In genomic region chr15:29885183-29885582, GRCh38 we compare ENCODE assay signal across 17 cellular contexts.
DNase-seq lines count a peak whose midpoint lies in the region; ATAC-seq and TF ChIP-seq lines count a peak whose summit lies in the region.
"Had no signal": no experiment of that assay in that cellular context is flagged by ENCODE, and none has a peak within 500 bp of the region (broad histone marks: within the 10 kb centered on the region; RNA-seq: fewer than 3 reads in every experiment).

No MANE protein-coding gene starts in this region.

- H2BK15ac ChIP-seq in IMR-90 (ENCODE audit: low read depth, low read length), result peak overlapping the region; percentile 93; the same call in 1 of the 3 replicates
- H2BK15ac ChIP-seq in mesendoderm (replicated peaks; ENCODE audit: low read depth), result no peak overlapping the region

- H3K23ac ChIP-seq in IMR-90 (ENCODE audit: low read depth, low read length), result no peak overlapping the region; the same call in 1 of the 2 replicates
- H3K23ac ChIP-seq in mesendoderm (ENCODE audit: low read length), result no peak overlapping the region

- peak overlapping the region; percentile 48 for H2AK5ac ChIP-seq in IMR-90 (ENCODE audit: low read depth, low read length)
- H2AK5ac ChIP-seq in mesendoderm (ENCODE audit: low read length), result no peak overlapping the region

- ATAC-seq in IMR-90 (ENCODE audit: low read depth) (no peak), sciatic nerve (peak; percentile 15), HG02885 (IDR thresholded peaks at IDR 0.05; ENCODE audit: poor library complexity, unreplicated experiment) (no peak)

- no peak overlapping the region for H3K14ac ChIP-seq in IMR-90 (replicated peaks; ENCODE audit: low read depth, low read length)

- no CpG with 5 or more reads among the region's 3 CpGs for WGBS in IMR-90 (ENCODE audit: extremely low coverage in 2 of 2, insufficient read length in 1 of 2), 2 experiments
- no CpG with 5 or more reads among the region's 3 CpGs for WGBS in mesendoderm (ENCODE audit: extremely low coverage, insufficient coverage, low lambda C conversion rate)

- H2AFZ ChIP-seq in IMR-90 (replicated peaks; ENCODE audit: low read length, poor library complexity), result no peak overlapping the region

- H3K9ac ChIP-seq in IMR-90 (ENCODE audit: low read depth, low read length) (no peak overlapping the region), mesendoderm (ENCODE audit: low read length) (no peak overlapping the region)

- H3K18ac ChIP-seq in IMR-90 (ENCODE audit: low read depth, low read length) (peak overlapping the region; percentile 86), mesendoderm (ENCODE audit: low read length) (no peak overlapping the region)

- peaks cover 4% of the 10 kb centered on the region for H3K9me3 Mint-ChIP-seq in glutamatergic neuron (ENCODE audit: unreplicated experiment)
- H3K9me3 Mint-ChIP-seq in CD4-positive, alpha-beta memory T cell, result no peaks in the 10 kb centered on the region
- H3K9me3 Mint-ChIP-seq: HFFc6 had no signal

- H3K79me1 ChIP-seq in IMR-90 (ENCODE audit: low read depth in 1 of 2, low read length in 2 of 2) (no peaks in the 10 kb centered on the region), mesendoderm (ENCODE audit: low read length) (no peaks in the 10 kb centered on the region)

- TF ChIP-seq POLR2A in IMR-90 (IDR thresholded peaks at IDR 0.05; ENCODE audit: low read depth, low read length), result no peak

- no peaks in the 10 kb centered on the region for H3K9me3 ChIP-seq in IMR-90 (ENCODE audit: control insufficient read depth, insufficient read depth, low read length)
- H3K9me3 ChIP-seq in CD4-positive, alpha-beta memory T cell (ENCODE audit: control insufficient read depth in 1 of 2, low read length in 2 of 2), result no peaks in the 10 kb centered on the region
- H3K9me3 ChIP-seq: BE2C had no signal

- peaks cover 3% of the 10 kb centered on the region; the same call in 1 of the 2 replicates for H3K9me1 ChIP-seq in IMR-90 (ENCODE audit: insufficient read depth, low read length)

- in situ Hi-C loops in IMR-90 (cut with MboI; ENCODE audit: low sequenced_read_pairs), result loop anchor here (10.0 kb wide), 1 partner anchor 60 kb away; no protein-coding TSS in a partner anchor

- H3K56ac ChIP-seq in IMR-90 (ENCODE audit: extremely low read depth, insufficient read depth, low read length), result no peak overlapping the region
- no peak overlapping the region for H3K56ac ChIP-seq in mesendoderm (ENCODE audit: low read length)

- H3K36me3 ChIP-seq in IMR-90 (ENCODE audit: control insufficient read depth, insufficient read depth, low read length) (no peaks in the 10 kb centered on the region), mesendoderm (ENCODE audit: control insufficient read depth, insufficient read depth, low read length) (no peaks in the 10 kb centered on the region)
- no peaks in the 10 kb centered on the region for H3K36me3 ChIP-seq in CD4-positive, alpha-beta memory T cell (ENCODE audit: insufficient read depth, low read length)
- H3K36me3 ChIP-seq: BE2C had no signal

- no peaks in the 10 kb centered on the region for H3K27me3 ChIP-seq in IMR-90 (ENCODE audit: control insufficient read depth, insufficient read depth, low read length)
- no peaks in the 10 kb centered on the region for H3K27me3 ChIP-seq in mesendoderm (ENCODE audit: insufficient read depth, low read length, poor library complexity)
- no peaks in the 10 kb centered on the region for H3K27me3 ChIP-seq in CD4-positive, alpha-beta memory T cell (ENCODE audit: insufficient read depth, low read length)

- H3K27ac ChIP-seq in IMR-90 (ENCODE audit: insufficient read depth, low read length) (peak overlapping the region; percentile 57; the same call in 1 of the 2 replicates), mesendoderm (ENCODE audit: low read depth, low read length) (no peak overlapping the region)
- H3K27ac ChIP-seq in CD4-positive, alpha-beta memory T cell (ENCODE audit: low read depth, low read length), result no peak overlapping the region

- no peak overlapping the region for H2AK9ac ChIP-seq in IMR-90 (replicated peaks; ENCODE audit: low read depth, low read length, poor library complexity)

- H3K27me3 Mint-ChIP-seq in glutamatergic neuron (ENCODE audit: unreplicated experiment), result peaks cover 4% of the 10 kb centered on the region
- peaks cover 4 to 8% of the 10 kb centered on the region in 2 donors for H3K27me3 Mint-ChIP-seq in CD4-positive, alpha-beta memory T cell

- no peak for TF ChIP-seq RAD21 in IMR-90 (IDR thresholded peaks at IDR 0.05; ENCODE audit: low read length)

- H3K4me3 Mint-ChIP-seq in glutamatergic neuron (ENCODE audit: unreplicated experiment), result no peak overlapping the region
- no peak overlapping the region for H3K4me3 Mint-ChIP-seq in CD4-positive, alpha-beta memory T cell
- H3K4me3 Mint-ChIP-seq: CD8-positive, alpha-beta memory T cell; HFFc6 had no signal

- H3K79me2 ChIP-seq in mesendoderm (ENCODE audit: control insufficient read depth, insufficient read depth, low read length), result no peaks in the 10 kb centered on the region

- DNase-seq in IMR-90 (no peak), glutamatergic neuron (no peak), mesendoderm (peak; percentile 43), sciatic nerve (ENCODE audit: low spot score) (no peak), HEK293T (ENCODE audit: extremely low spot score) (no peak), NCI-H187 treated with DMSO at 0.1 percent for 48 hours (lab: John Stamatoyannopoulos, UW) (no peak)
- DNase-seq in CD4-positive, alpha-beta memory T cell, result no peak
- DNase-seq: ACHN; BE2C; CD8-positive, alpha-beta memory T cell; GOT3; HFFc6; Karpas-422; NCI-H1417; NCI-H2081; NCI-H510A treated with DMSO at 0.1 percent for 48 hours had no signal

- dilution Hi-C loops in IMR-90 (cut with HindIII; ENCODE audit: low sequenced_read_pairs, unreplicated experiment), result no loop called here

- H2BK120ac ChIP-seq in IMR-90 (ENCODE audit: low read depth, low read length) (peak overlapping the region; percentile 52; the same call in 1 of the 2 replicates), mesendoderm (ENCODE audit: low read depth, low read length) (no peak overlapping the region)

- BruUV-seq in IMR-90 (replicated peaks; lab: Mats Ljungman, UMichigan), result no TSS peak

- peak overlapping the region; percentile 36 for H4K5ac ChIP-seq in IMR-90 (ENCODE audit: low read depth, low read length)
- no peak overlapping the region for H4K5ac ChIP-seq in mesendoderm (ENCODE audit: low read length)

- peak overlapping the region; percentile 4 for H2BK20ac ChIP-seq in IMR-90 (ENCODE audit: low read depth, low read length)

- no peaks in the 10 kb centered on the region for H3K36me3 Mint-ChIP-seq in glutamatergic neuron (ENCODE audit: unreplicated experiment)
- no peaks in the 10 kb centered on the region for H3K36me3 Mint-ChIP-seq in CD4-positive, alpha-beta memory T cell
- H3K36me3 Mint-ChIP-seq: CD8-positive, alpha-beta memory T cell had no signal

- H3K4me1 Mint-ChIP-seq in glutamatergic neuron (ENCODE audit: low read depth, unreplicated experiment), result peaks cover 26% of the 10 kb centered on the region
- no peaks in the 10 kb centered on the region for H3K4me1 Mint-ChIP-seq in CD4-positive, alpha-beta memory T cell
- H3K4me1 Mint-ChIP-seq: CD8-positive, alpha-beta memory T cell had no signal

- no peak overlapping the region for H3K4me3 ChIP-seq in IMR-90 (ENCODE audit: insufficient read depth, low read depth, low read length)
- H3K4me3 ChIP-seq in mesendoderm (ENCODE audit: low read length), result no peak overlapping the region
- no peak overlapping the region for H3K4me3 ChIP-seq in CD4-positive, alpha-beta memory T cell (ENCODE audit: low read length in 2 of 2)

- peak overlapping the region; percentile 14 for H3K27ac Mint-ChIP-seq in glutamatergic neuron (ENCODE audit: unreplicated experiment)
- H3K27ac Mint-ChIP-seq in CD4-positive, alpha-beta memory T cell, result no peak overlapping the region
- H3K27ac Mint-ChIP-seq: CD8-positive, alpha-beta memory T cell; HFFc6 had no signal

- no peaks in the 10 kb centered on the region for H4K20me1 ChIP-seq in IMR-90 (ENCODE audit: insufficient read depth, low read length)

- H3K4me2 ChIP-seq in IMR-90 (ENCODE audit: low read depth, low read length), result no peak overlapping the region
- no peak overlapping the region for H3K4me2 ChIP-seq in mesendoderm (ENCODE audit: low read length)

- intact Hi-C loops in IMR-90 (cut with micrococcal nuclease), result no loop called here
- intact Hi-C loops in sciatic nerve (cut with DNase I), result no loop called here
- intact Hi-C loops in CD4-positive, alpha-beta memory T cell (cut with micrococcal nuclease), result no loop called here

- TF ChIP-seq CTCF in IMR-90 (conservative IDR thresholded peaks at IDR 0.05; ENCODE audit: low read depth, low read length) (no peak), glutamatergic neuron (IDR thresholded peaks at IDR 0.05; ENCODE audit: partially characterized antibody, unreplicated experiment) (no peak)

- peak overlapping the region; percentile 43; the same call in 1 of the 2 replicates for H4K91ac ChIP-seq in IMR-90 (ENCODE audit: insufficient read depth, low read depth, low read length)

- POLR2A ChIA-PET in IMR-90 (lab: Charles Lee; ENCODE audit: unreplicated experiment) (no interaction called here), HEK293T (lab: Yijun Ruan, JAX) (no interaction called here)
- POLR2A ChIA-PET in CD4-positive, alpha-beta memory T cell (lab: Charles Lee; ENCODE audit: partially characterized antibody), result no interaction called here

- H4K8ac ChIP-seq in IMR-90 (ENCODE audit: low read depth in 2 of 2, low read length in 2 of 2) (no peak overlapping the region), mesendoderm (ENCODE audit: low read depth, low read length) (no peak overlapping the region)

- CTCF ChIA-PET in IMR-90 (lab: Yijun Ruan, JAX), result interaction anchor here (1.7 kb wide), 1 partner anchor 41 kb away, joined by 10 read pairs; no protein-coding TSS in a partner anchor
- CTCF ChIA-PET in HEK293T (lab: Yijun Ruan, JAX), result no interaction called here
- CTCF ChIA-PET in CD4-positive, alpha-beta memory T cell (lab: Charles Lee; ENCODE audit: partially characterized antibody), result no interaction called here

- H3K4ac ChIP-seq in IMR-90 (ENCODE audit: low read depth, low read length) (peak overlapping the region; percentile 50; the same call in 1 of the 2 replicates), mesendoderm (ENCODE audit: low read depth, low read length) (no peak overlapping the region)

- H2BK5ac ChIP-seq in IMR-90 (ENCODE audit: low read depth, low read length, poor library complexity, severe bottlenecking) (no peak overlapping the region), mesendoderm (ENCODE audit: low read length) (no peak overlapping the region)

- H3K4me1 ChIP-seq in IMR-90 (ENCODE audit: control insufficient read depth, insufficient read depth, low read length) (peaks cover 20% of the 10 kb centered on the region), mesendoderm (ENCODE audit: control insufficient read depth, low read depth, low read length) (peaks cover 5% of the 10 kb centered on the region)
- no peaks in the 10 kb centered on the region for H3K4me1 ChIP-seq in CD4-positive, alpha-beta memory T cell (ENCODE audit: insufficient read depth, low read length)
- H3K4me1 ChIP-seq: BE2C had no signal

TF ChIP-seq in IMR-90, 13 proteins besides CTCF, POLR2A, EP300 and RAD21 (continues in another document):
- TF ChIP-seq SMC3 (IDR thresholded peaks at IDR 0.05; ENCODE audit: low read depth, low read length) (no peak), MAZ (IDR thresholded peaks at IDR 0.05; ENCODE audit: borderline replicate concordance, low read depth, low read length) (no peak)

TF ChIP-seq in HEK293T, 16 proteins besides CTCF, POLR2A, EP300 and RAD21 (continues in another document):
- TF ChIP-seq L3MBTL2 (conservative IDR thresholded peaks at IDR 0.05), result no peak
- no peak for TF ChIP-seq ARNT (IDR thresholded peaks at IDR 0.05)
